Comparison of ENCODE assay signal across 10 cellular contexts in genomic region chr5:39201160-39201794, GRCh38. TPM values are rescaled to one million over a fixed set of nuclear protein-coding genes. Genes with fewer than 3 reads are reported as not detected.
DNase-seq lines count a peak whose midpoint lies in the region; ATAC-seq lines count a peak whose summit lies in the region.
"Had no signal": no experiment of that assay in that cellular context is flagged by ENCODE, and none has a peak within 500 bp of the region (broad histone marks: within the 10 kb centered on the region; RNA-seq: fewer than 3 reads in every experiment).

No MANE protein-coding gene starts in this region.

- H3K36me3 ChIP-seq in urinary bladder (ENCODE audit: insufficient read depth): no peaks in the 10 kb centered on the region

- DNase-seq in activated naive CD4-positive, alpha-beta T cell treated with anti-CD3 and anti-CD28 coated beads, Interleukin-2, amount 10 ng/mL, durations not matched to agents 7 days and 5 days: no peak
- no peak for DNase-seq in activated naive CD4-positive, alpha-beta T cell (lab: John Stamatoyannopoulos, UW)
- no peak for DNase-seq in activated CD4-positive, alpha-beta memory T cell treated with anti-CD3 and anti-CD28 coated beads for 36 hours
- no peak for DNase-seq in immature natural killer cell
- DNase-seq in NK-92 treated with Interleukin-12 subunit alpha and Interleukin-12 subunit beta, amount 100 ng/mL, for 24 hours (lab: John Stamatoyannopoulos, UW): no peak
- DNase-seq: NCI-H1048 had no signal

- peaks cover 1% of the 10 kb centered on the region for H3K4me1 ChIP-seq in urinary bladder (ENCODE audit: insufficient read depth)

- peak overlapping the region; percentile 10 for H3K4me3 ChIP-seq in urinary bladder (ENCODE audit: low read depth, low read length)

- H3K4me1 Mint-ChIP-seq in activated naive CD4-positive, alpha-beta T cell treated with anti-CD3 and anti-CD28 coated beads, Interleukin-2, amount 10 ng/mL, durations not matched to agents 7 days and 5 days: peaks cover 39% of the 10 kb centered on the region
- H3K4me1 Mint-ChIP-seq in activated CD4-positive, alpha-beta memory T cell treated with anti-CD3 and anti-CD28 coated beads for 36 hours (ENCODE audit: low read depth): peaks cover 33% of the 10 kb centered on the region
- H3K4me1 Mint-ChIP-seq in immature natural killer cell: peaks cover 86 to 100% of the 10 kb centered on the region in 2 donors

- POLR2A ChIA-PET in activated CD4-positive, alpha-beta memory T cell treated with anti-CD3 and anti-CD28 coated beads for 36 hours (lab: Charles Lee): interaction anchor here (0.8 to 5.3 kb wide), 11 partner anchors 7 to 1479 kb away, joined by 3 to 91 read pairs (median 8); no protein-coding TSS in a partner anchor

- CTCF ChIA-PET in activated naive CD4-positive, alpha-beta T cell treated with anti-CD3 and anti-CD28 coated beads, Interleukin-2, amount 10 ng/mL, durations not matched to agents 7 days and 5 days (lab: Charles Lee): interaction anchor here (0.6 to 4.6 kb wide), 15 partner anchors 9 to 120 kb away, joined by 3 to 57 read pairs (median 8); partner anchors contain the start of gene FYB1
- CTCF ChIA-PET in activated CD4-positive, alpha-beta memory T cell treated with anti-CD3 and anti-CD28 coated beads for 36 hours (lab: Charles Lee): interaction anchor here (0.6 to 8.7 kb wide), 17 partner anchors 8 to 236 kb away, joined by 3 to 75 read pairs (median 8); partner anchors contain the start of gene FYB1

- peaks cover 38% of the 10 kb centered on the region for H3K36me3 Mint-ChIP-seq in activated naive CD4-positive, alpha-beta T cell treated with anti-CD3 and anti-CD28 coated beads, Interleukin-2, amount 10 ng/mL, durations not matched to agents 7 days and 5 days
- H3K36me3 Mint-ChIP-seq in activated CD4-positive, alpha-beta memory T cell treated with anti-CD3 and anti-CD28 coated beads for 36 hours: peaks cover 27% of the 10 kb centered on the region
- H3K36me3 Mint-ChIP-seq in immature natural killer cell: peaks cover 0 to 15% (median 0%) of the 10 kb centered on the region in 3 donors

- ATAC-seq in GM18907 (IDR thresholded peaks at IDR 0.05; ENCODE audit: unreplicated experiment) (no peak), HG03159 (IDR thresholded peaks at IDR 0.05; ENCODE audit: unreplicated experiment) (no peak)

- WGBS in urinary bladder: 77% methylated on average over 1 of the region's 1 CpG

- peak overlapping the region; percentile 94 for H3K27ac Mint-ChIP-seq in activated naive CD4-positive, alpha-beta T cell treated with anti-CD3 and anti-CD28 coated beads, Interleukin-2, amount 10 ng/mL, durations not matched to agents 7 days and 5 days
- peak overlapping the region; percentile 95 for H3K27ac Mint-ChIP-seq in activated CD4-positive, alpha-beta memory T cell treated with anti-CD3 and anti-CD28 coated beads for 36 hours
- H3K27ac Mint-ChIP-seq in immature natural killer cell: peak overlapping the region; percentile 89 to 99 (median 94)

- no peaks in the 10 kb centered on the region for H3K27me3 Mint-ChIP-seq in activated naive CD4-positive, alpha-beta T cell treated with anti-CD3 and anti-CD28 coated beads, Interleukin-2, amount 10 ng/mL, durations not matched to agents 7 days and 5 days
- no peaks in the 10 kb centered on the region for H3K27me3 Mint-ChIP-seq in activated CD4-positive, alpha-beta memory T cell treated with anti-CD3 and anti-CD28 coated beads for 36 hours
- H3K27me3 Mint-ChIP-seq in immature natural killer cell (ENCODE audit: low read depth in 3 of 3): peaks cover 0 to 2% (median 2%) of the 10 kb centered on the region in 3 donors

- no peaks in the 10 kb centered on the region for H3K9me3 Mint-ChIP-seq in activated naive CD4-positive, alpha-beta T cell treated with anti-CD3 and anti-CD28 coated beads, Interleukin-2, amount 10 ng/mL, durations not matched to agents 7 days and 5 days
- no peaks in the 10 kb centered on the region for H3K9me3 Mint-ChIP-seq in activated CD4-positive, alpha-beta memory T cell treated with anti-CD3 and anti-CD28 coated beads for 36 hours
- H3K9me3 Mint-ChIP-seq in immature natural killer cell: no peaks in the 10 kb centered on the region

- no peak overlapping the region for H3K27ac ChIP-seq in urinary bladder (ENCODE audit: low read depth)

- H3K4me3 Mint-ChIP-seq in activated naive CD4-positive, alpha-beta T cell treated with anti-CD3 and anti-CD28 coated beads, Interleukin-2, amount 10 ng/mL, durations not matched to agents 7 days and 5 days: peak overlapping the region; percentile 88
- peak overlapping the region; percentile 88 for H3K4me3 Mint-ChIP-seq in activated CD4-positive, alpha-beta memory T cell treated with anti-CD3 and anti-CD28 coated beads for 36 hours
- peak overlapping the region; percentile 78 to 93 (median 86) for H3K4me3 Mint-ChIP-seq in immature natural killer cell

- intact Hi-C loops in activated CD4-positive, alpha-beta memory T cell treated with anti-CD3 and anti-CD28 coated beads for 36 hours (cut with micrococcal nuclease): loop anchor here (1.0 to 10.0 kb wide), 4 partner anchors 9 to 1284 kb away; no protein-coding TSS in a partner anchor

RNA-seq across cellular contexts. Expression of gene FYB1, which starts 18.1 kb away (rescaled TPM):
- 100 to 1,000 TPM; 105 to 106 TPM for total RNA-seq in activated CD4-positive, alpha-beta memory T cell treated with anti-CD3 and anti-CD28 coated beads for 36 hours
- polyA plus RNA-seq in immature natural killer cell: 100 to 1,000 TPM in 1 of 3 donors, 10 to 100 TPM in 2; 50.6 to 205 (median 80.2) TPM
- 10.9 TPM for total RNA-seq in urinary bladder
- 2.9 TPM for polyA plus RNA-seq in urinary bladder
- total RNA-seq: fibroblast of villous mesenchyme had no signal
